17 cellular contexts compared by ENCODE assay signal in genomic region chr14:104352493-104353220, GRCh38.
DNase-seq lines count a peak whose midpoint lies in the region; ATAC-seq, FAIRE-seq and TF ChIP-seq lines count a peak whose summit lies in the region.
"Had no signal": no experiment of that assay in that cellular context is flagged by ENCODE, and none has a peak within 500 bp of the region (broad histone marks: within the 10 kb centered on the region; RNA-seq: fewer than 3 reads in every experiment).

No MANE protein-coding gene starts in this region.

- peaks cover 14% of the 10 kb centered on the region for H3K27me3 Mint-ChIP-seq in activated naive CD4-positive, alpha-beta T cell treated with anti-CD3 and anti-CD28 coated beads, Interleukin-2, amount 10 ng/mL, durations not matched to agents 7 days and 5 days
- H3K27me3 Mint-ChIP-seq in H9 (ENCODE audit: low read depth): peaks cover 8% of the 10 kb centered on the region
- no peaks in the 10 kb centered on the region for H3K27me3 Mint-ChIP-seq in endodermal cell (ENCODE audit: insufficient read depth)

- no peak overlapping the region for H2BK12ac ChIP-seq in H9 (ENCODE audit: insufficient read length, low read depth, low read length)

- H2BK20ac ChIP-seq in H9 (ENCODE audit: low read depth, low read length, poor library complexity, severe bottlenecking): no peak overlapping the region

- ATAC-seq in GM21619 (IDR thresholded peaks at IDR 0.05; ENCODE audit: unreplicated experiment): no peak

- H3K9me3 ChIP-seq in H9 (ENCODE audit: control insufficient read depth, low read depth, low read length): no peaks in the 10 kb centered on the region
- no peaks in the 10 kb centered on the region for H3K9me3 ChIP-seq in endodermal cell (ENCODE audit: control insufficient read depth, low read length)
- H3K9me3 ChIP-seq in sigmoid colon: peaks cover 0 to 6% (median 0%) of the 10 kb centered on the region in 4 donors

- no peak for TF ChIP-seq EP300 in sigmoid colon (IDR thresholded peaks at IDR 0.05)

- no peak overlapping the region for H3K56ac ChIP-seq in H9 (ENCODE audit: insufficient read length, low read depth, low read length)

- no peak overlapping the region; the same call in 1 of the 2 replicates for H3K14ac ChIP-seq in H9 (ENCODE audit: insufficient read depth, low read length)

- H3K4me1 ChIP-seq in H9 (ENCODE audit: insufficient read depth, low read length) (no peaks in the 10 kb centered on the region), endodermal cell (ENCODE audit: control insufficient read depth, insufficient read depth, low read length) (no peaks in the 10 kb centered on the region), sigmoid colon (peaks cover 0 to 12% (median 11%) of the 10 kb centered on the region in 4 donors)

- H3K79me2 ChIP-seq in H9 (ENCODE audit: insufficient read depth, low read length): no peaks in the 10 kb centered on the region

- H4K8ac ChIP-seq in H9 (replicated peaks; ENCODE audit: insufficient read length, low read depth, low read length): no peak overlapping the region

- H4K20me1 ChIP-seq in H9 (ENCODE audit: control insufficient read depth, insufficient read depth, insufficient read length): no peaks in the 10 kb centered on the region

- H3K36me3 ChIP-seq in endodermal cell (ENCODE audit: control insufficient read depth, insufficient read depth, low read length) (no peaks in the 10 kb centered on the region), sigmoid colon (no peaks in the 10 kb centered on the region)

- H4K91ac ChIP-seq in H9 (ENCODE audit: insufficient read length, low read depth, low read length): no peak overlapping the region

- no peak overlapping the region for H2BK120ac ChIP-seq in H9 (ENCODE audit: low read depth, low read length, poor library complexity, severe bottlenecking)

- no peak overlapping the region for H3K4ac ChIP-seq in H9 (ENCODE audit: low read depth, low read length)

- H3K79me1 ChIP-seq in H9 (ENCODE audit: insufficient read depth, low read depth, low read length, poor library complexity, severe bottlenecking): no peaks in the 10 kb centered on the region

- no peak overlapping the region for H3T11ph ChIP-seq in H9 (ENCODE audit: low read length)

- intact Hi-C loops in sigmoid colon (cut with DNase I): no loop called here

- H3K27me3 ChIP-seq in H9 (ENCODE audit: insufficient read depth, low read length): no peaks in the 10 kb centered on the region
- no peaks in the 10 kb centered on the region for H3K27me3 ChIP-seq in endodermal cell (ENCODE audit: control insufficient read depth, insufficient read depth, low read length, poor library complexity, severe bottlenecking)
- H3K27me3 ChIP-seq in sigmoid colon: no peaks in the 10 kb centered on the region

- H3K27ac ChIP-seq in H9 (ENCODE audit: insufficient read length, low read depth, low read length) (no peak overlapping the region), endodermal cell (ENCODE audit: low read depth, low read length) (no peak overlapping the region), sigmoid colon (no peak overlapping the region)
- H3K27ac ChIP-seq: RWPE1 had no signal

- H3K4me3 Mint-ChIP-seq in activated naive CD4-positive, alpha-beta T cell treated with anti-CD3 and anti-CD28 coated beads, Interleukin-2, amount 10 ng/mL, durations not matched to agents 7 days and 5 days: no peak overlapping the region
- H3K4me3 Mint-ChIP-seq in H9: no peak overlapping the region
- H3K4me3 Mint-ChIP-seq in endodermal cell: no peak overlapping the region
- H3K4me3 Mint-ChIP-seq: HFFc6 had no signal

- H3K4me3 ChIP-seq in endodermal cell (ENCODE audit: low read length) (no peak overlapping the region), sigmoid colon (no peak overlapping the region)

- H3K27ac Mint-ChIP-seq in activated naive CD4-positive, alpha-beta T cell treated with anti-CD3 and anti-CD28 coated beads, Interleukin-2, amount 10 ng/mL, durations not matched to agents 7 days and 5 days: no peak overlapping the region
- H3K27ac Mint-ChIP-seq in H9 (no peak overlapping the region), endodermal cell (no peak overlapping the region)
- H3K27ac Mint-ChIP-seq: HFFc6 had no signal

- H2AFZ ChIP-seq in H9 (ENCODE audit: low read length): no peak overlapping the region

- no peaks in the 10 kb centered on the region for H3K23me2 ChIP-seq in H9 (ENCODE audit: insufficient read length, low read depth, low read length, poor library complexity, severe bottlenecking)

- no peak overlapping the region for H3K18ac ChIP-seq in H9 (ENCODE audit: insufficient read length, low read depth, low read length)

- no peak overlapping the region for H4K5ac ChIP-seq in H9 (ENCODE audit: insufficient read length, low read depth, low read length)

- no peak overlapping the region for H2AK5ac ChIP-seq in H9 (ENCODE audit: insufficient read length, low read length)

- no peak overlapping the region for H2BK15ac ChIP-seq in H9 (ENCODE audit: low read depth, low read length)

- peak; percentile 12 for DNase-seq in activated naive CD4-positive, alpha-beta T cell treated with anti-CD3 and anti-CD28 coated beads, Interleukin-2, amount 10 ng/mL, durations not matched to agents 7 days and 5 days
- no peak for DNase-seq in activated naive CD4-positive, alpha-beta T cell (lab: John Stamatoyannopoulos, UW)
- DNase-seq in H9 (peak; percentile 9), endodermal cell (peak; percentile 29), sigmoid colon (peak; percentile 19), GM12892 (ENCODE audit: insufficient read length) (no peak), EL (no peak)
- DNase-seq: DMS53, HFFc6, KG1, NCI-H1092, NCI-H226, NCI-H526, OCI-M1 had no signal

- H3K4me2 ChIP-seq in H9 (ENCODE audit: insufficient read depth, insufficient read length, low read length): no peak overlapping the region

- FAIRE-seq in GM12892 (lab: Jason Lieb, UNC): no peak
- FAIRE-seq: GM18507 had no signal

- TF ChIP-seq POLR2A in sigmoid colon (IDR thresholded peaks at IDR 0.05) (no peak), GM12892 (IDR thresholded peaks at IDR 0.05; ENCODE audit: low read depth, low read length) (no peak)

- H2BK5ac ChIP-seq in H9 (ENCODE audit: insufficient read length, low read length): no peak overlapping the region

- no peaks in the 10 kb centered on the region for H3K4me1 Mint-ChIP-seq in activated naive CD4-positive, alpha-beta T cell treated with anti-CD3 and anti-CD28 coated beads, Interleukin-2, amount 10 ng/mL, durations not matched to agents 7 days and 5 days
- H3K4me1 Mint-ChIP-seq in H9 (peaks cover 2% of the 10 kb centered on the region in 2 experiments; a peak in 3 of 4 replicates), endodermal cell (no peaks in the 10 kb centered on the region)

- H3K23ac ChIP-seq in H9 (ENCODE audit: insufficient read length, low read depth, low read length): no peak overlapping the region

- H3K9me3 Mint-ChIP-seq in activated naive CD4-positive, alpha-beta T cell treated with anti-CD3 and anti-CD28 coated beads, Interleukin-2, amount 10 ng/mL, durations not matched to agents 7 days and 5 days: no peaks in the 10 kb centered on the region
- H3K9me3 Mint-ChIP-seq in H9: peaks cover 0 to 4% of the 10 kb centered on the region in 2 experiments; a peak in 3 of 5 replicates
- H3K9me3 Mint-ChIP-seq in endodermal cell: no peaks in the 10 kb centered on the region

- no CpG with 5 or more reads among the region's 13 CpGs for WGBS in H9 (ENCODE audit: extremely low coverage, insufficient read length, low lambda C conversion rate)
- 95 to 97% methylated on average over 7 to 13 of the region's 13 CpGs for WGBS in endodermal cell (ENCODE audit: insufficient coverage in 1 of 2, insufficient read length in 1 of 2), 2 experiments
- WGBS in sigmoid colon, 2 donors: 89 to 92% methylated on average over 13 of the region's 13 CpGs

- H3K9ac ChIP-seq in H9 (ENCODE audit: extremely low read depth, insufficient read length, low read length): no peak overlapping the region
- H3K9ac ChIP-seq in endodermal cell (ENCODE audit: extremely low read depth, low read length, poor library complexity, severe bottlenecking): no peak overlapping the region

- no peaks in the 10 kb centered on the region for H3K36me3 Mint-ChIP-seq in activated naive CD4-positive, alpha-beta T cell treated with anti-CD3 and anti-CD28 coated beads, Interleukin-2, amount 10 ng/mL, durations not matched to agents 7 days and 5 days
- H3K36me3 Mint-ChIP-seq in H9 (ENCODE audit: insufficient read depth in 1 of 3, low read depth in 3 of 3) (no peaks in the 10 kb centered on the region; a peak in 2 of 7 replicates), endodermal cell (ENCODE audit: low read depth) (no peaks in the 10 kb centered on the region)

- CTCF ChIA-PET in activated naive CD4-positive, alpha-beta T cell treated with anti-CD3 and anti-CD28 coated beads, Interleukin-2, amount 10 ng/mL, durations not matched to agents 7 days and 5 days (lab: Charles Lee): no interaction called here

- TF ChIP-seq CTCF in H9 (conservative IDR thresholded peaks at IDR 0.05) (no peak), endodermal cell (conservative IDR thresholded peaks at IDR 0.05) (no peak), sigmoid colon (IDR thresholded peaks at IDR 0.05) (no peak)

Comparison
In these comparisons a context has a peak if more than half of its experiments do, and no peak if none do; other contexts are left out.
1. DNase-seq: peak in activated naive CD4-positive, alpha-beta T cell treated with anti-CD3 and anti-CD28 coated beads, Interleukin-2, amount 10 ng/mL, durations not matched to agents 7 days and 5 days (single experiment), H9 (single experiment), endodermal cell (single experiment) and sigmoid colon (single experiment); none in activated naive CD4-positive, alpha-beta T cell (0 of 4), GM12892 (single experiment) and EL (single experiment).